ENCODE assay signal across 21 cellular contexts in the genomic region with DNA sequence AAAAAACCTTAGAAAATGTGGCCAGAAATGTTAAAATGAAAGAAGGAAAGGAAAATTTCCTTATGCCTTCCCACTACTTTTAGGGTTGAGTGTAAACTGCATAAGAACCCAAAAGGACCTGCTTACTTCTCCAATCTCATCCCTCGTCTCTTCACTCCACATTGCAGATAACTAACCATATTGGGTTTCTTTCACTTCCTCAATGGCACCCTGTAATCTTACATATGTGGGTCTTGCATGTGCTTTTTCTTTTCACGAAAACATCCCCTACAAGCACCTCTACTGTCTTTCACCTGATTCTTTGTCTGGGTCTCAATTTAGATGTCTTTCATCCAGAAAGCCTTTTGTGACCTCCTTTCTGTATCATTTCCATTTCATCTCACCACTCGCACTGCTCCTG. TPM values are rescaled to one million over a fixed set of nuclear protein-coding genes. Genes with fewer than 3 reads are reported as not detected.
A peak's percentile ranks its signal among the peaks of the same experiment; 100 is the strongest.
DNase-seq lines count a peak whose midpoint lies in the region; ATAC-seq and TF ChIP-seq lines count a peak whose summit lies in the region.
"Had no signal": no experiment of that assay in that cellular context is flagged by ENCODE, and none has a peak within 500 bp of the region (broad histone marks: within the 10 kb centered on the region; RNA-seq: fewer than 3 reads in every experiment).

No MANE protein-coding gene starts in this region.

- no peak overlapping the region for H3K4me3 Mint-ChIP-seq in type B pancreatic cell
- no peak overlapping the region for H3K4me3 Mint-ChIP-seq in mesothelial cell of epicardium
- H3K4me3 Mint-ChIP-seq: activated CD8-positive, alpha-beta T cell treated with anti-CD3 and anti-CD28 coated beads for 36 hours had no signal

- DNase-seq in SIG-M5 (lab: John Stamatoyannopoulos, UW) (peak; percentile 9), gastrocnemius medialis (no peak), DMS53 (lab: John Stamatoyannopoulos, UW) (no peak), type B pancreatic cell (ENCODE audit: extremely low spot score, unreplicated experiment) (no peak), mesothelial cell of epicardium (ENCODE audit: low spot score in 2 of 2, unreplicated experiment in 2 of 2) (no peak)
- DNase-seq: activated CD8-positive, alpha-beta T cell treated with anti-CD3 and anti-CD28 coated beads for 36 hours; activated naive CD4-positive, alpha-beta T cell; activated T-cell treated with anti-CD3 and anti-CD28 coated beads, Interleukin-2, amount 50 U/mL, for 1 hour; amniotic stem cell; NCI-H1417; NCI-H510A treated with DMSO at 0.1 percent for 48 hours; SHP77 treated with DMSO at 0.1 percent for 48 hours; sigmoid colon; WERI-Rb-1 had no signal

- H3K27ac Mint-ChIP-seq in type B pancreatic cell (no peak overlapping the region), mesothelial cell of epicardium (no peak overlapping the region)
- H3K27ac Mint-ChIP-seq: activated CD8-positive, alpha-beta T cell treated with anti-CD3 and anti-CD28 coated beads for 36 hours had no signal

- ATAC-seq in GM18502 (IDR thresholded peaks at IDR 0.05; ENCODE audit: poor library complexity, unreplicated experiment) (peak; percentile 82), GM21447 (IDR thresholded peaks at IDR 0.05; ENCODE audit: unreplicated experiment) (peak; percentile 60), HG03378 (IDR thresholded peaks at IDR 0.05; ENCODE audit: unreplicated experiment) (peak; percentile 70), gastrocnemius medialis (no peak)
- ATAC-seq: activated CD8-positive, alpha-beta T cell treated with anti-CD3 and anti-CD28 coated beads for 36 hours had no signal

- no peak overlapping the region for H3K27ac ChIP-seq in gastrocnemius medialis
- H3K27ac ChIP-seq: BLaER1, sigmoid colon, vagina, WERI-Rb-1 had no signal

- no peaks in the 10 kb centered on the region for H3K4me1 Mint-ChIP-seq in type B pancreatic cell (ENCODE audit: unreplicated experiment)
- no peaks in the 10 kb centered on the region for H3K4me1 Mint-ChIP-seq in mesothelial cell of epicardium

- no peaks in the 10 kb centered on the region for H3K27me3 ChIP-seq in gastrocnemius medialis
- H3K27me3 ChIP-seq: BLaER1, sigmoid colon, vagina had no signal

- TF ChIP-seq POLR2A in gastrocnemius medialis (IDR thresholded peaks at IDR 0.05): no peak

- H3K9me3 Mint-ChIP-seq in type B pancreatic cell (peaks cover 5% of the 10 kb centered on the region), mesothelial cell of epicardium (peaks cover 7% of the 10 kb centered on the region)

- H3K36me3 Mint-ChIP-seq in type B pancreatic cell: no peaks in the 10 kb centered on the region
- no peaks in the 10 kb centered on the region for H3K36me3 Mint-ChIP-seq in mesothelial cell of epicardium

- no peak overlapping the region for H3K4me3 ChIP-seq in gastrocnemius medialis
- H3K4me3 ChIP-seq: BLaER1, sigmoid colon, vagina had no signal

- in situ Hi-C loops in gastrocnemius medialis (cut with MboI; ENCODE audit: low sequenced_read_pairs in 4 of 4): loop anchor here in 3 of 4 donors (25.0 kb wide), 2 partner anchors 387 to 562 kb away; no protein-coding TSS in a partner anchor

- no peaks in the 10 kb centered on the region for H3K4me1 ChIP-seq in gastrocnemius medialis
- H3K4me1 ChIP-seq: BLaER1, sigmoid colon, vagina had no signal

- no peak for TF ChIP-seq CTCF in gastrocnemius medialis (IDR thresholded peaks at IDR 0.05 in 4 of 5, conservative IDR thresholded peaks at IDR 0.05 in 1 of 5)
- TF ChIP-seq CTCF in type B pancreatic cell (conservative IDR thresholded peaks at IDR 0.05): no peak
- TF ChIP-seq CTCF in mesothelial cell of epicardium (IDR thresholded peaks at IDR 0.05; ENCODE audit: unreplicated experiment): no peak

- intact Hi-C loops in gastrocnemius medialis (cut with DNase I; ENCODE audit: low total_unique reads): no loop called here

- H3K27me3 Mint-ChIP-seq in type B pancreatic cell (no peaks in the 10 kb centered on the region), mesothelial cell of epicardium (ENCODE audit: low read depth) (no peaks in the 10 kb centered on the region)
- H3K27me3 Mint-ChIP-seq: activated CD8-positive, alpha-beta T cell treated with anti-CD3 and anti-CD28 coated beads for 36 hours had no signal

- no peaks in the 10 kb centered on the region for H3K9me3 ChIP-seq in gastrocnemius medialis
- H3K9me3 ChIP-seq: sigmoid colon, vagina had no signal

- no peaks in the 10 kb centered on the region for H3K36me3 ChIP-seq in gastrocnemius medialis
- H3K36me3 ChIP-seq: BLaER1, sigmoid colon, vagina, WERI-Rb-1 had no signal

RNA-seq across cellular contexts. Expression of a gene that starts 23.1 kb away (rescaled TPM):
- total RNA-seq in gastrocnemius medialis (not detected), type B pancreatic cell (ENCODE audit: low replicate concordance) (not detected in 2 replicates), mesothelial cell of epicardium (not detected in 3 replicates)
- total RNA-seq: A673, bronchial epithelial cell, sigmoid colon had no signal

Comparison
In these comparisons a context has a peak if more than half of its experiments do, and no peak if none do; other contexts are left out.
1. ATAC-seq: peak in GM18502 (single experiment), GM21447 (single experiment) and HG03378 (single experiment); none in gastrocnemius medialis (0 of 2).